Comparison of ENCODE assay signal across 17 cellular contexts in genomic region chr16:13435873-13436474, GRCh38.
DNase-seq lines count a peak whose midpoint lies in the region; ATAC-seq, FAIRE-seq and TF ChIP-seq lines count a peak whose summit lies in the region.
"Had no signal": no experiment of that assay in that cellular context is flagged by ENCODE, and none has a peak within 500 bp of the region (broad histone marks: within the 10 kb centered on the region; RNA-seq: fewer than 3 reads in every experiment).

No MANE protein-coding gene starts in this region.

- H3K79me1 ChIP-seq in H1 (ENCODE audit: low read depth, low read length): no peaks in the 10 kb centered on the region
- H3K79me1 ChIP-seq in trophoblast cell (ENCODE audit: low read length): peaks cover 2% of the 10 kb centered on the region

- 0 out of 2 replicates have a peak overlapping the region, but pooled peaks have one; percentile 57 for H2BK20ac ChIP-seq in H1 (ENCODE audit: low read length)

- H3K9ac ChIP-seq in Karpas-422 (ENCODE audit: low read length) (no peak overlapping the region), H1 (replicated peaks in 1 of 4; ENCODE audit: extremely low read depth in 1 of 4, low read depth in 3 of 4, low read length in 3 of 4) (no peak overlapping the region), trophoblast cell (ENCODE audit: low read length) (no peak overlapping the region)

- TF ChIP-seq RAD21 in H1 (IDR thresholded peaks at IDR 0.05 in 1 of 2, conservative IDR thresholded peaks at IDR 0.05 in 1 of 2; ENCODE audit: low read depth in 2 of 2, low read length in 2 of 2): peak; percentile 54 to 71

- CTCF ChIA-PET in H1 (lab: Charles Lee; ENCODE audit: partially characterized antibody): interaction anchor here (0.5 to 4.2 kb wide), 12 partner anchors 9 to 538 kb away, joined by 3 to 18 read pairs (median 3); no protein-coding TSS in a partner anchor

- H3K4me3 ChIP-seq in GM12864 (ENCODE audit: low read depth, low read length): no peak overlapping the region
- H3K4me3 ChIP-seq in Karpas-422 (ENCODE audit: low read length): no peak overlapping the region
- H3K4me3 ChIP-seq in H1 (ENCODE audit: extremely low read depth in 1 of 4, insufficient read depth in 2 of 4, low read depth in 3 of 4, low read length in 4 of 4): no peak overlapping the region
- no peak overlapping the region for H3K4me3 ChIP-seq in trophoblast cell (ENCODE audit: low read depth, low read length)
- H3K4me3 ChIP-seq: lower lobe of right lung, SJSA1, skin epidermis had no signal

- no peaks in the 10 kb centered on the region for H3K23me2 ChIP-seq in H1 (ENCODE audit: low read depth, low read length)

- H2BK120ac ChIP-seq in H1 (replicated peaks; ENCODE audit: low read depth, low read length): peak overlapping the region; percentile 19
- no peak overlapping the region for H2BK120ac ChIP-seq in trophoblast cell (ENCODE audit: insufficient read depth, low read length, poor library complexity)

- H4K8ac ChIP-seq in H1 (ENCODE audit: extremely low read depth, insufficient read depth, low read length) (no peak overlapping the region), trophoblast cell (ENCODE audit: low read depth, low read length) (no peak overlapping the region)

- no peak overlapping the region for H4K12ac ChIP-seq in trophoblast cell (ENCODE audit: low read depth, low read length)

- no peaks in the 10 kb centered on the region for H3K36me3 ChIP-seq in Karpas-422 (ENCODE audit: insufficient read depth, low read length)
- no peaks in the 10 kb centered on the region for H3K36me3 ChIP-seq in H1 (ENCODE audit: control insufficient read depth in 2 of 4, insufficient read depth in 4 of 4, low read length in 3 of 4)
- H3K36me3 ChIP-seq in trophoblast cell (ENCODE audit: control insufficient read depth in 1 of 2, insufficient read depth in 2 of 2, low read length in 2 of 2): no peaks in the 10 kb centered on the region
- H3K36me3 ChIP-seq: lower lobe of right lung, SJSA1 had no signal

- H4K91ac ChIP-seq in H1 (replicated peaks; ENCODE audit: insufficient read length, low read length): peak overlapping the region; percentile 12
- H4K91ac ChIP-seq in trophoblast cell (ENCODE audit: low read depth, low read length): peak overlapping the region; percentile 26

- H3K23ac ChIP-seq in H1 (ENCODE audit: insufficient read length): no peak overlapping the region
- H3K23ac ChIP-seq in trophoblast cell (ENCODE audit: low read length): no peak overlapping the region

- no peaks in the 10 kb centered on the region for H3K79me2 ChIP-seq in Karpas-422 (ENCODE audit: low read length)
- no peaks in the 10 kb centered on the region for H3K79me2 ChIP-seq in H1 (ENCODE audit: control insufficient read depth in 1 of 2, insufficient read depth in 2 of 2, low read length in 2 of 2)
- no peaks in the 10 kb centered on the region for H3K79me2 ChIP-seq in trophoblast cell (ENCODE audit: control insufficient read depth, insufficient read depth, low read length, poor library complexity)

- 68% methylated on average over 3 of the region's 3 CpGs; no CpG with 5 or more reads in 1 of the 2 experiments for WGBS in H1 (ENCODE audit: extremely low coverage in 1 of 2, insufficient coverage in 1 of 2, insufficient read length in 1 of 2, insufficient replicate concordance in 2 of 2, low coverage in 1 of 2, low lambda C conversion rate in 2 of 2, missing lambda C conversion rate in 1 of 2), 2 experiments
- no CpG with 5 or more reads among the region's 3 CpGs for WGBS in trophoblast cell (ENCODE audit: extremely low coverage, insufficient coverage, insufficient read length)

- 0 out of 2 replicates have a peak, but pooled peaks cover 3% of the 10 kb centered on the region for H3K4me1 ChIP-seq in Karpas-422 (ENCODE audit: low read length)
- peaks cover 0 to 5% (median 3%) of the 10 kb centered on the region in 4 experiments; a peak in 4 of 7 replicates for H3K4me1 ChIP-seq in H1 (replicated peaks in 1 of 4; ENCODE audit: control insufficient read depth in 3 of 4, insufficient read depth in 4 of 4, low read length in 3 of 4)
- H3K4me1 ChIP-seq in trophoblast cell (ENCODE audit: control insufficient read depth in 1 of 2, insufficient read depth in 2 of 2, low read length in 2 of 2): peaks cover 9 to 12% of the 10 kb centered on the region in 2 experiments
- H3K4me1 ChIP-seq: lower lobe of right lung, SJSA1 had no signal

- no peak for TF ChIP-seq POLR2A in H1 (IDR thresholded peaks at IDR 0.05; ENCODE audit: control extremely low read depth in 1 of 2, low read depth in 2 of 2, low read length in 2 of 2)

- H3K27me3 ChIP-seq in Karpas-422 (ENCODE audit: low read length) (no peaks in the 10 kb centered on the region), H1 (replicated peaks in 1 of 4; ENCODE audit: control insufficient read depth in 3 of 4, extremely low read depth in 1 of 4, insufficient read depth in 3 of 4, low read length in 3 of 4) (no peaks in the 10 kb centered on the region), trophoblast cell (ENCODE audit: insufficient read depth, low read length) (no peaks in the 10 kb centered on the region)
- H3K27me3 ChIP-seq: SJSA1 had no signal

- H3K18ac ChIP-seq in H1 (ENCODE audit: extremely low read depth, low read length) (no peak overlapping the region), trophoblast cell (ENCODE audit: low read length) (no peak overlapping the region)

- H4K20me1 ChIP-seq in Karpas-422 (ENCODE audit: insufficient read depth, low read depth, low read length) (no peaks in the 10 kb centered on the region), H1 (replicated peaks in 1 of 2; ENCODE audit: control insufficient read depth in 1 of 2, insufficient read depth in 2 of 2, low read length in 2 of 2) (no peaks in the 10 kb centered on the region)

- H2BK5ac ChIP-seq in H1 (ENCODE audit: low read depth, low read length) (no peak overlapping the region), trophoblast cell (ENCODE audit: low read depth, low read length, poor library complexity) (no peak overlapping the region)

- H3K4me2 ChIP-seq in Karpas-422 (ENCODE audit: low read depth, low read length, poor library complexity, severe bottlenecking) (no peak overlapping the region), H1 (ENCODE audit: insufficient read depth in 1 of 2, low read depth in 2 of 2, low read length in 2 of 2) (no peak overlapping the region), trophoblast cell (ENCODE audit: low read length) (peak overlapping the region; percentile 31)

- no peaks in the 10 kb centered on the region for H3K9me2 ChIP-seq in Karpas-422 (replicated peaks; ENCODE audit: insufficient read depth, low read length)

- peak overlapping the region; percentile 78; the same call in 1 of the 2 replicates for H2BK12ac ChIP-seq in H1 (ENCODE audit: low read depth, low read length)
- H2BK12ac ChIP-seq in trophoblast cell (ENCODE audit: low read length): peak overlapping the region; percentile 15

- H2BK15ac ChIP-seq in H1 (ENCODE audit: low read length): no peak overlapping the region

- H3K9me3 ChIP-seq in Karpas-422 (ENCODE audit: low read length) (no peaks in the 10 kb centered on the region), H1 (ENCODE audit: insufficient read depth in 2 of 2, low read depth in 1 of 2, low read length in 1 of 2) (0 out of 4 replicates have a peak, but pooled peaks cover 0 to 2% of the 10 kb centered on the region in 2 experiments), trophoblast cell (ENCODE audit: insufficient read depth, low read depth, low read length) (no peaks in the 10 kb centered on the region)
- H3K9me3 ChIP-seq: lower lobe of right lung, SJSA1 had no signal

- H2AK5ac ChIP-seq in H1 (ENCODE audit: low read depth, low read length) (no peak overlapping the region; the same call in 1 of the 2 replicates), trophoblast cell (ENCODE audit: low read length) (no peak overlapping the region)

- no peak overlapping the region for H3K4ac ChIP-seq in H1 (replicated peaks; ENCODE audit: insufficient read length, low read depth, low read length)
- no peak overlapping the region for H3K4ac ChIP-seq in trophoblast cell (ENCODE audit: low read depth, low read length)

- H3K56ac ChIP-seq in H1 (replicated peaks; ENCODE audit: insufficient read length, low read depth, low read length): no peak overlapping the region

- H3K14ac ChIP-seq in H1 (ENCODE audit: insufficient read length) (no peak overlapping the region), trophoblast cell (ENCODE audit: low read length) (no peak overlapping the region)

- TF ChIP-seq EP300 in H1 (IDR thresholded peaks at IDR 0.05; ENCODE audit: borderline replicate concordance in 1 of 2, low read depth in 2 of 2, low read length in 2 of 2): no peak

- DNase-seq in GM12864 (ENCODE audit: low read depth) (no peak), Karpas-422 (peak; percentile 47), H1 (ENCODE audit: low read depth in 1 of 2, low spot score in 2 of 2) (peak in 1 of 2 experiments; percentile 50), trophoblast cell (no peak), GDM1 (lab: John Stamatoyannopoulos, UW) (no peak), NCI-H1417 (lab: John Stamatoyannopoulos, UW) (no peak), OCI-M1 (lab: John Stamatoyannopoulos, UW) (no peak)
- DNase-seq: activated naive CD4-positive, alpha-beta T cell treated with anti-CD3 and anti-CD28 coated beads, Interleukin-2, amount 50 U/mL, for 16 hours; CD8-positive, alpha-beta T cell; lower lobe of right lung; NCI-H1694; NCI-H526 treated with DMSO at 0.1 percent for 48 hours had no signal

- H4K5ac ChIP-seq in H1 (ENCODE audit: insufficient read length, low read depth, low read length): no peak overlapping the region

- no peak for ATAC-seq in GM21786 (IDR thresholded peaks at IDR 0.05; ENCODE audit: unreplicated experiment)
- ATAC-seq: CD8-positive, alpha-beta T cell; lower lobe of right lung had no signal

- FAIRE-seq in H1 (lab: Jason Lieb, UNC): no peak
- FAIRE-seq: endothelial cell of umbilical vein had no signal

- TF ChIP-seq CTCF in GM12864 (IDR thresholded peaks at IDR 0.05; ENCODE audit: low read depth, low read length, missing control alignments): peak; percentile 31
- TF ChIP-seq CTCF in H1 (IDR thresholded peaks at IDR 0.05; ENCODE audit: control extremely low read depth in 1 of 3, insufficient read depth in 1 of 3, low read depth in 1 of 3, low read length in 3 of 3): peak in 2 of 3 experiments; percentile 51 to 66; a peak in 3 of 4 replicates

- H2AFZ ChIP-seq in Karpas-422 (ENCODE audit: low read length) (no peak overlapping the region), H1 (ENCODE audit: low read length) (no peak overlapping the region), trophoblast cell (ENCODE audit: insufficient read depth, low read length, poor library complexity) (no peak overlapping the region)

- no peak overlapping the region for H3K27ac ChIP-seq in Karpas-422 (ENCODE audit: low read length)
- no peak overlapping the region; the same call in 1 of the 2 replicates for H3K27ac ChIP-seq in H1 (ENCODE audit: low read depth, low read length)
- peak overlapping the region; percentile 63 for H3K27ac ChIP-seq in trophoblast cell (ENCODE audit: low read depth, low read length)
- H3K27ac ChIP-seq: lower lobe of right lung, SJSA1, skin epidermis, VCaP had no signal

- POLR2A ChIA-PET in H1 (lab: Charles Lee; ENCODE audit: partially characterized antibody): no interaction called here

TF ChIP-seq in H1, 55 proteins besides CTCF, POLR2A, EP300 and RAD21 (continues in another document):
- TF ChIP-seq HDAC2 (IDR thresholded peaks at IDR 0.05; ENCODE audit: borderline replicate concordance in 1 of 2, low read depth in 2 of 2, low read length in 2 of 2) (no peak), TEAD4 (IDR thresholded peaks at IDR 0.05; ENCODE audit: low read depth, low read length) (0 out of 2 replicates have a peak, but pooled peaks have one; percentile 30)
